8 cellular contexts compared by ENCODE assay signal in genomic region chr19:7902796-7903243, GRCh38. TPM values are rescaled to one million over a fixed set of nuclear protein-coding genes. Genes with fewer than 3 reads are reported as not detected.
DNase-seq lines count a peak whose midpoint lies in the region; ATAC-seq and TF ChIP-seq lines count a peak whose summit lies in the region.

No MANE protein-coding gene starts in this region.

- H3K27me3 ChIP-seq in BLaER1 (no peaks in the 10 kb centered on the region), HL-60 (ENCODE audit: insufficient read depth, poor library complexity, severe bottlenecking) (no peaks in the 10 kb centered on the region), body of pancreas (no peaks in the 10 kb centered on the region)

- TF ChIP-seq POLR2A in body of pancreas (IDR thresholded peaks at IDR 0.05): no peak

- TF ChIP-seq CTCF in HL-60 (IDR thresholded peaks at IDR 0.05; ENCODE audit: insufficient read depth, low read length) (no peak), body of pancreas (IDR thresholded peaks at IDR 0.05) (no peak), mucosa of descending colon (IDR thresholded peaks at IDR 0.05) (no peak)

- ATAC-seq in body of pancreas (no peak), mucosa of descending colon (no peak)

- intact Hi-C loops in body of pancreas (cut with DNase I) (loop anchor here (10.0 kb wide), 1 partner anchor 48 kb away; no protein-coding TSS in a partner anchor), mucosa of descending colon (cut with DNase I, micrococcal nuclease) (loop anchor here in 1 of 2 donors (10.0 kb wide), 1 partner anchor 48 kb away; no protein-coding TSS in a partner anchor)

- H3K27ac ChIP-seq in BLaER1 (peak overlapping the region; percentile 91), HL-60 (replicated peaks) (peak overlapping the region; percentile 67), body of pancreas (peak overlapping the region; percentile 72 to 91 (median 88))

- H3K4me3 ChIP-seq in BLaER1 (peak overlapping the region; percentile 86), HL-60 (replicated peaks; ENCODE audit: insufficient read depth, low read length) (peak overlapping the region; percentile 58), body of pancreas (peak overlapping the region; percentile 46 to 52), mucosa of descending colon (peak overlapping the region; percentile 54)

- no peaks in the 10 kb centered on the region for H3K9me3 ChIP-seq in BLaER1
- no peaks in the 10 kb centered on the region for H3K9me3 ChIP-seq in body of pancreas
- no peaks in the 10 kb centered on the region for H3K9me3 ChIP-seq in mucosa of descending colon

- H3K4me2 ChIP-seq in BLaER1: peak overlapping the region; percentile 100

- H4K20me1 ChIP-seq in BLaER1: peaks cover 38% of the 10 kb centered on the region

- H3K9ac ChIP-seq in BLaER1: peak overlapping the region; percentile 90

- DNase-seq in HL-60 (ENCODE audit: low read depth in 1 of 2, low spot score in 1 of 2) (no peak), body of pancreas (peak in 2 of 4 donors; percentile 42 to 46), mucosa of descending colon (no peak), NCI-H2081 (lab: John Stamatoyannopoulos, UW) (no peak), NCI-H524 (lab: John Stamatoyannopoulos, UW) (no peak), NCI-H1105 (lab: John Stamatoyannopoulos, UW) (no peak)
- no peak for DNase-seq in effector CD4-positive, alpha-beta T cell

- 7 to 10% methylated on average over 4 to 20 of the region's 20 CpGs for WGBS in body of pancreas, 2 donors

- H3K36me3 ChIP-seq in BLaER1: peaks cover 12% of the 10 kb centered on the region
- H3K36me3 ChIP-seq in body of pancreas (replicated peaks in 1 of 2; ENCODE audit: insufficient read depth in 1 of 2, low read depth in 2 of 2): no peaks in the 10 kb centered on the region
- peaks cover 6% of the 10 kb centered on the region for H3K36me3 ChIP-seq in mucosa of descending colon (ENCODE audit: low read depth)

- H3K4me1 ChIP-seq in BLaER1: peaks cover 58% of the 10 kb centered on the region
- peaks cover 53% of the 10 kb centered on the region for H3K4me1 ChIP-seq in body of pancreas
- peaks cover 21% of the 10 kb centered on the region for H3K4me1 ChIP-seq in mucosa of descending colon (ENCODE audit: low read depth)

RNA-seq across cellular contexts. Expression of gene MAP2K7, which starts 0.9 kb away (rescaled TPM):
- 10 to 100 TPM in 1 of 2 donors, 1 to 10 TPM in 1; 8.0 to 34.9 TPM for total RNA-seq in body of pancreas
- 10 to 100 TPM; 31.5 to 49.2 (median 41.7) TPM for total RNA-seq in mucosa of descending colon

RNA-seq across cellular contexts. Expression of gene TGFBR3L, which starts 11.8 kb away (rescaled TPM):
- total RNA-seq in body of pancreas (1 to 10 TPM in 1 of 2 donors, not detected in 1; 9.9 TPM), mucosa of descending colon (under 1 TPM in 1 of 3 donors, not detected in 2; 0.79 TPM)

RNA-seq across cellular contexts. Expression of gene LRRC8E, which starts 14.5 kb away (rescaled TPM):
- total RNA-seq in body of pancreas: 1 to 10 TPM; 2.6 to 3.4 TPM
- total RNA-seq in mucosa of descending colon: 1 to 10 TPM in 2 of 3 donors, under 1 TPM in 1; 0.32 to 1.5 (median 1.3) TPM

RNA-seq across cellular contexts. Expression of gene SNAPC2, which starts 17.3 kb away (rescaled TPM):
- total RNA-seq in body of pancreas: 1 to 10 TPM; 6.3 to 9.1 TPM
- 10 to 100 TPM; 10.7 to 22.1 (median 14.7) TPM for total RNA-seq in mucosa of descending colon

RNA-seq across cellular contexts. Expression of gene CTXN1, which starts 23.1 kb away (rescaled TPM):
- total RNA-seq in body of pancreas: 10 to 100 TPM in 1 of 2 donors, 1 to 10 TPM in 1; 5.7 to 10.2 TPM
- 10 to 100 TPM in 1 of 3 donors, 1 to 10 TPM in 1, under 1 TPM in 1; 0.69 to 28.3 (median 1.9) TPM for total RNA-seq in mucosa of descending colon
